ENCODE assay signal across 8 cellular contexts in genomic region chr11:118438314-118438931, GRCh38. TPM values are rescaled to one million over a fixed set of nuclear protein-coding genes. Genes with fewer than 3 reads are reported as not detected.
DNase-seq lines count a peak whose midpoint lies in the region; ATAC-seq, FAIRE-seq and TF ChIP-seq lines count a peak whose summit lies in the region.

No MANE protein-coding gene starts in this region.

- H3K9ac ChIP-seq in ES-I3 (ENCODE audit: low read depth, low read length) (peak overlapping the region; percentile 65; the same call in 1 of the 2 replicates), HUES6 (ENCODE audit: low read length) (peak overlapping the region; percentile 62), K562 (ENCODE audit: insufficient read depth in 1 of 2, low read depth in 2 of 2, low read length in 2 of 2) (peak overlapping the region; percentile 50 to 89; a peak in 3 of 4 replicates)

- TF ChIP-seq CTCF in K562 (IDR thresholded peaks at IDR 0.05 in 2 of 3, conservative IDR thresholded peaks at IDR 0.05 in 1 of 3; ENCODE audit: insufficient read depth in 2 of 3, low read depth in 1 of 3, low read length in 3 of 3): no peak
- no peak for TF ChIP-seq CTCF in gastrocnemius medialis (IDR thresholded peaks at IDR 0.05 in 4 of 5, conservative IDR thresholded peaks at IDR 0.05 in 1 of 5)

- peaks cover 73% of the 10 kb centered on the region for H3K79me2 ChIP-seq in K562 (ENCODE audit: control insufficient read depth, insufficient read depth, low read length)

- ATAC-seq in T-helper 17 cell (peak; percentile 39), K562 (peak; percentile 60), gastrocnemius medialis (no peak), GM18907 (IDR thresholded peaks at IDR 0.05; ENCODE audit: unreplicated experiment) (no peak)

- POLR2A ChIA-PET in K562 (lab: Yijun Ruan, JAX): interaction anchor here (0.8 to 2.0 kb wide), 5 partner anchors 9 to 65 kb away, joined by 3 to 13 read pairs (median 3); no protein-coding TSS in a partner anchor

- TF ChIP-seq EP300 in K562 (IDR thresholded peaks at IDR 0.05; ENCODE audit: low read length): no peak

- peak overlapping the region; percentile 80 for H3K4me2 ChIP-seq in K562 (ENCODE audit: insufficient read depth, low read length)

- peak overlapping the region; percentile 98 for H3K4me3 Mint-ChIP-seq in T-helper 17 cell

- DNase-seq in T-helper 17 cell (peak; percentile 28 to 46 (median 41)), K562 (ENCODE audit: extremely low read depth in 1 of 4, low spot score in 3 of 4) (peak; percentile 35 to 82 (median 54)), gastrocnemius medialis (peak; percentile 13 to 15), HK-2 (ENCODE audit: unreplicated experiment) (no peak)

- peak; percentile 89 for FAIRE-seq in K562 (lab: Jason Lieb, UNC)

- TF ChIP-seq RAD21 in K562 (CRISPR knock-in tag; conservative IDR thresholded peaks at IDR 0.05 in 1 of 2, IDR thresholded peaks at IDR 0.05 in 1 of 2): no peak

- CTCF ChIA-PET in K562 (lab: Yijun Ruan, JAX; ENCODE audit: low intra/inter-chr PET ratio): no interaction called here

- no peak for TF ChIP-seq POLR2A in K562 (conservative IDR thresholded peaks at IDR 0.05)
- TF ChIP-seq POLR2A in gastrocnemius medialis (IDR thresholded peaks at IDR 0.05): no peak

- no peaks in the 10 kb centered on the region for H3K9me3 ChIP-seq in ES-I3 (ENCODE audit: control insufficient read depth, insufficient read depth, low read length)
- H3K9me3 ChIP-seq in HUES6 (ENCODE audit: control insufficient read depth, insufficient read depth, low read depth, low read length): no peaks in the 10 kb centered on the region
- no peaks in the 10 kb centered on the region for H3K9me3 ChIP-seq in T-helper 17 cell (ENCODE audit: control insufficient read depth, low read length, poor library complexity, severe bottlenecking)
- no peaks in the 10 kb centered on the region for H3K9me3 ChIP-seq in K562 (replicated peaks; ENCODE audit: control insufficient read depth, insufficient read depth, low read depth, low read length)
- no peaks in the 10 kb centered on the region for H3K9me3 ChIP-seq in iPS-18c (ENCODE audit: control insufficient read depth, insufficient read depth, low read length)
- no peaks in the 10 kb centered on the region for H3K9me3 ChIP-seq in gastrocnemius medialis

- no peaks in the 10 kb centered on the region for H3K27me3 Mint-ChIP-seq in T-helper 17 cell

- H3K4me1 Mint-ChIP-seq in T-helper 17 cell: peaks cover 65% of the 10 kb centered on the region

- peaks cover 2% of the 10 kb centered on the region for H3K9me1 ChIP-seq in K562 (ENCODE audit: control insufficient read depth, insufficient read depth, low read length)

- H3K4me3 ChIP-seq in HUES6 (ENCODE audit: low read depth, low read length): peak overlapping the region; percentile 93
- H3K4me3 ChIP-seq in K562: peak overlapping the region; percentile 91
- H3K4me3 ChIP-seq in iPS-18c (ENCODE audit: insufficient read depth, low read depth, low read length): peak overlapping the region; percentile 83
- peak overlapping the region; percentile 92 to 97 (median 96) for H3K4me3 ChIP-seq in gastrocnemius medialis

- H3K27ac ChIP-seq in HUES6 (ENCODE audit: low read depth, low read length): no peak overlapping the region
- peak overlapping the region; percentile 89 for H3K27ac ChIP-seq in K562 (ENCODE audit: extremely low read depth, low read depth, low read length)
- peak overlapping the region; percentile 86 to 92 (median 90) for H3K27ac ChIP-seq in gastrocnemius medialis

- H2AFZ ChIP-seq in K562 (ENCODE audit: low read depth, low read length): no peak overlapping the region

- H3K36me3 ChIP-seq in ES-I3 (ENCODE audit: insufficient read depth, low read length) (no peaks in the 10 kb centered on the region; the same call in 1 of the 2 replicates), HUES6 (ENCODE audit: control insufficient read depth, insufficient read depth, low read length) (0 out of 2 replicates have a peak, but pooled peaks cover 11% of the 10 kb centered on the region), K562 (ENCODE audit: control insufficient read depth, insufficient read depth, low read length) (peaks cover 46% of the 10 kb centered on the region), gastrocnemius medialis (no peaks in the 10 kb centered on the region)

- H3K27me3 ChIP-seq in HUES6 (ENCODE audit: control insufficient read depth, insufficient read depth, low read length) (peaks cover 7% of the 10 kb centered on the region), K562 (ENCODE audit: control insufficient read depth in 2 of 2, insufficient read depth in 2 of 2, low read length in 2 of 2) (no peaks in the 10 kb centered on the region), gastrocnemius medialis (no peaks in the 10 kb centered on the region)

- peak overlapping the region; percentile 96 for H3K27ac Mint-ChIP-seq in T-helper 17 cell

- H3K36me3 Mint-ChIP-seq in T-helper 17 cell (ENCODE audit: low read depth): no peaks in the 10 kb centered on the region

- intact Hi-C loops in K562 (cut with micrococcal nuclease) (no loop called here), gastrocnemius medialis (cut with DNase I; ENCODE audit: low total_unique reads) (loop anchor here (5.0 kb wide), 1 partner anchor 71 kb away; no protein-coding TSS in a partner anchor)

- TSS peak; percentile 27 for BruUV-seq in K562 (replicated peaks; lab: Mats Ljungman, UMichigan)

- in situ Hi-C loops in K562 (cut with MboI) (no loop called here), gastrocnemius medialis (cut with MboI; ENCODE audit: low sequenced_read_pairs in 4 of 4) (no loop called here)

- peaks cover 52% of the 10 kb centered on the region for H4K20me1 ChIP-seq in K562 (replicated peaks; ENCODE audit: control insufficient read depth, insufficient read depth, low read length)

- WGBS in K562 (ENCODE audit: insufficient coverage, low coverage, missing lambda C conversion rate): 2% methylated on average over 12 of the region's 14 CpGs

- H3K4me1 ChIP-seq in ES-I3 (ENCODE audit: insufficient read depth, low read length) (peaks cover 9% of the 10 kb centered on the region), HUES6 (ENCODE audit: control insufficient read depth, insufficient read depth, low read length) (peaks cover 31% of the 10 kb centered on the region), K562 (replicated peaks in 1 of 2; ENCODE audit: control insufficient read depth in 2 of 2, insufficient read depth in 2 of 2, low read length in 2 of 2) (peaks cover 36 to 41% of the 10 kb centered on the region in 2 experiments), gastrocnemius medialis (peaks cover 59 to 72% of the 10 kb centered on the region in 2 donors)

TF ChIP-seq in K562, 482 proteins besides CTCF, POLR2A, EP300 and RAD21 (continues in another document):
- TF ChIP-seq ARID1B (IDR thresholded peaks at IDR 0.05): 0 out of 2 replicates have a peak, but pooled peaks have one; percentile 14
- no peak for TF ChIP-seq ZFP1 (CRISPR knock-in tag; IDR thresholded peaks at IDR 0.05)
- peak in 1 of 3 experiments; percentile 71 for TF ChIP-seq YY1 (IDR thresholded peaks at IDR 0.05; ENCODE audit: borderline replicate concordance in 1 of 3, control insufficient read depth in 1 of 3, extremely low read depth in 1 of 3, insufficient read depth in 3 of 3, insufficient read length in 1 of 3, insufficient replicate concordance in 2 of 3, low read depth in 1 of 3, low read length in 2 of 3)

RNA-seq across cellular contexts. Expression of gene KMT2A, which starts 2.1 kb away (rescaled TPM):
- total RNA-seq in T-helper 17 cell (100 to 1,000 TPM; 156 to 178 TPM), K562 (2014; rRNA removed) (27.0 and 34.8 TPM in 2 replicates), K562 (2014; rRNA removed; fragmentation: Illumina TruSeq; extraction: Trizol) (37.0 and 44.1 TPM in 2 replicates), K562 (2015; rRNA removed; fragmentation: Illumina TruSeq; extraction: Trizol) (32.9 and 33.7 TPM in 2 replicates), K562 (2021) (58.9 and 59.9 TPM in 2 replicates), gastrocnemius medialis (10 to 100 TPM; 24.3 to 55.6 (median 27.9) TPM)
- 227 and 437 TPM in 2 replicates for total RNA-seq in K562 (2011; cell fraction: chromatin; rRNA removed; ENCODE audit: low replicate concordance)
- total RNA-seq in K562 (2011; cell fraction: nucleolus; rRNA removed): 184 and 220 TPM in 2 replicates
- total RNA-seq in K562 (2011; cell fraction: nucleoplasm; rRNA removed): 320 and 503 TPM in 2 replicates
- polyA plus RNA-seq in K562 (2011; rRNA removed) (28.3 and 30.4 TPM in 2 replicates), K562 (2014; fragmentation: Illumina TruSeq; extraction: Trizol) (41.6 and 48.9 TPM in 2 replicates), K562 (2014; fragmentation: Nextera tagmentation; extraction: Ambion mirVana) (10 to 100 TPM in 1 of 2 experiments, 1 to 10 TPM in 1; 9.6 to 10.8 TPM), K562 (2014; rRNA removed) (32.6 and 36.9 TPM in 2 replicates)
- polyA plus RNA-seq in K562 (2011; cell fraction: cytosol; rRNA removed): 24.5 and 37.4 TPM in 2 replicates
- polyA plus RNA-seq in K562 (2011; cell fraction: nucleus; rRNA removed): 159 and 233 TPM in 2 replicates
- 26.7 and 27.2 TPM in 2 replicates for polyA plus RNA-seq in K562 (2012)
- polyA minus RNA-seq in K562 (2011; rRNA and poly(A)+ RNA removed): 95.7 and 118 TPM in 2 replicates
- 53.8 and 61.4 TPM in 2 replicates for polyA minus RNA-seq in K562 (2011; cell fraction: cytosol; rRNA and poly(A)+ RNA removed)
- 141 and 184 TPM in 2 replicates for polyA minus RNA-seq in K562 (2011; cell fraction: nucleus; rRNA and poly(A)+ RNA removed)

RNA-seq across cellular contexts. Expression of gene ATP5MG, which starts 37.0 kb away (rescaled TPM):
- total RNA-seq in T-helper 17 cell (100 to 1,000 TPM; 183 to 184 TPM), K562 (2014; rRNA removed) (294 and 333 TPM in 2 replicates), K562 (2014; rRNA removed; fragmentation: Illumina TruSeq; extraction: Trizol) (422 and 434 TPM in 2 replicates), K562 (2015; rRNA removed; fragmentation: Illumina TruSeq; extraction: Trizol) (366 and 426 TPM in 2 replicates), K562 (2021) (390 and 391 TPM in 2 replicates), gastrocnemius medialis (10 to 100 TPM; 46.9 to 90.6 (median 55.4) TPM)
- total RNA-seq in K562 (2011; cell fraction: chromatin; rRNA removed; ENCODE audit: low replicate concordance): 30.9 and 63.7 TPM in 2 replicates
- 49.0 and 59.9 TPM in 2 replicates for total RNA-seq in K562 (2011; cell fraction: nucleolus; rRNA removed)
- 82.3 and 111 TPM in 2 replicates for total RNA-seq in K562 (2011; cell fraction: nucleoplasm; rRNA removed)
- polyA plus RNA-seq in K562 (2011; rRNA removed) (609 and 759 TPM in 2 replicates), K562 (2014; fragmentation: Illumina TruSeq; extraction: Trizol) (301 and 302 TPM in 2 replicates), K562 (2014; fragmentation: Nextera tagmentation; extraction: Ambion mirVana) (1,000 to 10,000 TPM; 1,842 to 2,138 TPM), K562 (2014; rRNA removed) (512 and 785 TPM in 2 replicates)
- polyA plus RNA-seq in K562 (2011; cell fraction: cytosol; rRNA removed): 443 and 675 TPM in 2 replicates
- polyA plus RNA-seq in K562 (2011; cell fraction: nucleus; rRNA removed): 116 and 214 TPM in 2 replicates
- polyA plus RNA-seq in K562 (2012): 594 and 680 TPM in 2 replicates
- polyA minus RNA-seq in K562 (2011; rRNA and poly(A)+ RNA removed): 129 and 140 TPM in 2 replicates
- 91.3 and 103 TPM in 2 replicates for polyA minus RNA-seq in K562 (2011; cell fraction: cytosol; rRNA and poly(A)+ RNA removed)
- 15.8 and 29.8 TPM in 2 replicates for polyA minus RNA-seq in K562 (2011; cell fraction: nucleus; rRNA and poly(A)+ RNA removed)

Comparison
In these comparisons a context has a peak if more than half of its experiments do, and no peak if none do; other contexts are left out.
1. ATAC-seq: peak in T-helper 17 cell (single experiment) and K562 (single experiment); none in gastrocnemius medialis (0 of 2) and GM18907 (single experiment).
2. Peak in every context shown above with its lines, with median percentiles within 50 percentile points of each other: H3K9ac ChIP-seq and H3K4me3 ChIP-seq.